ENCODE assay signal across 8 cellular contexts in genomic region chr9:78296208-78296892, GRCh38. TPM values are rescaled to one million over a fixed set of nuclear protein-coding genes. Genes with fewer than 3 reads are reported as not detected.
DNase-seq lines count a peak whose midpoint lies in the region; TF ChIP-seq lines count a peak whose summit lies in the region.

No MANE protein-coding gene starts in this region.

- peak overlapping the region; percentile 91 for H3K4me2 ChIP-seq in parathyroid adenoma (ENCODE audit: low read length)

- peaks cover 12 to 16% of the 10 kb centered on the region in 2 donors for H3K4me1 ChIP-seq in adrenal gland (replicated peaks in 1 of 2)
- peaks cover 27% of the 10 kb centered on the region for H3K4me1 ChIP-seq in left ventricle myocardium inferior
- no peaks in the 10 kb centered on the region for H3K4me1 ChIP-seq in parathyroid adenoma

- TF ChIP-seq CTCF in adrenal gland (IDR thresholded peaks at IDR 0.05) = no peak
- no peak for TF ChIP-seq CTCF in left ventricle myocardium inferior (IDR thresholded peaks at IDR 0.05; ENCODE audit: borderline replicate concordance)
- TF ChIP-seq CTCF in parathyroid adenoma (IDR thresholded peaks at IDR 0.05) = no peak
- TF ChIP-seq CTCF in GM10248 (IDR thresholded peaks at IDR 0.05; ENCODE audit: control extremely low read depth, extremely low read depth, low read depth, missing control alignments) = no peak

- no peaks in the 10 kb centered on the region for H3K36me3 ChIP-seq in adrenal gland (replicated peaks in 1 of 2)
- H3K36me3 ChIP-seq in left ventricle myocardium inferior = no peaks in the 10 kb centered on the region
- no peaks in the 10 kb centered on the region for H3K36me3 ChIP-seq in parathyroid adenoma (ENCODE audit: control insufficient read depth, insufficient read depth, low read length)

- H3K27me3 ChIP-seq in adrenal gland = no peaks in the 10 kb centered on the region
- H3K27me3 ChIP-seq in left ventricle myocardium inferior (ENCODE audit: low read depth) = peaks cover 73% of the 10 kb centered on the region
- no peaks in the 10 kb centered on the region for H3K27me3 ChIP-seq in parathyroid adenoma (ENCODE audit: control insufficient read depth, insufficient read depth, low read length)

- CTCF ChIA-PET in GM10248 (lab: Yijun Ruan, JAX) = interaction anchor here (0.7 to 3.6 kb wide), 3 partner anchors 14 to 19 kb away, joined by 4 to 11 read pairs (median 6); no protein-coding TSS in a partner anchor

- peak in 1 of 2 donors; percentile 35 for TF ChIP-seq POLR2A in adrenal gland (IDR thresholded peaks at IDR 0.05)

- intact Hi-C loops in adrenal gland (cut with DNase I) (no loop called here), left ventricle myocardium inferior (cut with micrococcal nuclease) (no loop called here)

- H3K9me3 ChIP-seq in adrenal gland (replicated peaks in 1 of 3) (no peaks in the 10 kb centered on the region), left ventricle myocardium inferior (replicated peaks) (no peaks in the 10 kb centered on the region), parathyroid adenoma (ENCODE audit: control insufficient read depth, low read length) (no peaks in the 10 kb centered on the region)

- POLR2A ChIA-PET in GM10248 (lab: Yijun Ruan, JAX) = no interaction called here

- H2AFZ ChIP-seq in parathyroid adenoma = peak overlapping the region; percentile 61

- H3K4me3 ChIP-seq in adrenal gland = peak overlapping the region in 3 of 4 donors; percentile 38 to 62 (median 56)
- H3K4me3 ChIP-seq in left ventricle myocardium inferior = peak overlapping the region; percentile 69
- peak overlapping the region; percentile 61 for H3K4me3 ChIP-seq in parathyroid adenoma (ENCODE audit: low read depth, low read length)

- H3K27ac ChIP-seq in adrenal gland (peak overlapping the region; percentile 77 to 89 (median 85)), left ventricle myocardium inferior (replicated peaks) (peak overlapping the region; percentile 46), parathyroid adenoma (peak overlapping the region; percentile 84)

- no peak overlapping the region for H3K9ac ChIP-seq in parathyroid adenoma

- 5 to 16% (median 5%) methylated on average over 20 to 32 of the region's 32 CpGs for WGBS in adrenal gland, 4 donors

- no peaks in the 10 kb centered on the region for H3K79me2 ChIP-seq in parathyroid adenoma

- peak; percentile 9 for DNase-seq in activated CD4-positive, alpha-beta T cell treated with anti-CD3 and anti-CD28 coated beads for 1 hour
- no peak for DNase-seq in activated CD4-positive, alpha-beta T cell treated with anti-CD3 and anti-CD28 coated beads, Interleukin-2, amount 50 U/mL, for 1 hour
- DNase-seq in NCI-H460 (ENCODE audit: extremely low read depth, low read depth) = peak; percentile 49
- peak; percentile 62 to 86 (median 81) for DNase-seq in adrenal gland
- peak; percentile 37 for DNase-seq in left ventricle myocardium inferior
- DNase-seq in GM10248 (ENCODE audit: extremely low spot score) = no peak
- no peak for DNase-seq in effector CD4-positive, alpha-beta T cell

RNA-seq across cellular contexts. Expression of gene PSAT1, which starts 0.6 kb away (rescaled TPM):
- total RNA-seq in NCI-H460 (2014; rRNA removed; shearing (Covaris generic)) = 501 and 549 TPM in 2 replicates
- 379 and 451 TPM in 2 replicates for polyA plus RNA-seq in NCI-H460 (2014; cell fraction: nucleus; rRNA removed)
- total RNA-seq in adrenal gland (100 to 1,000 TPM in 5 of 8 donors, 10 to 100 TPM in 3; 20.5 to 168 (median 102) TPM), left ventricle myocardium inferior (0.77 TPM)
- polyA plus RNA-seq in adrenal gland = 10 to 100 TPM; 31.7 to 47.2 (median 45.9) TPM

Comparison
In these comparisons a context has a peak if more than half of its experiments do, and no peak if none do; other contexts are left out.
1. DNase-seq: peak in activated CD4-positive, alpha-beta T cell treated with anti-CD3 and anti-CD28 coated beads for 1 hour (single experiment), NCI-H460 (single experiment), adrenal gland (7 of 7) and left ventricle myocardium inferior (single experiment); none in activated CD4-positive, alpha-beta T cell treated with anti-CD3 and anti-CD28 coated beads, Interleukin-2, amount 50 U/mL, for 1 hour (single experiment), GM10248 (single experiment) and effector CD4-positive, alpha-beta T cell (single experiment).
2. RNA of gene PSAT1, which starts 0.6 kb away (total RNA-seq): 501 to 549 TPM in NCI-H460 and 20.5 to 168 TPM in adrenal gland; 0.77 TPM in left ventricle myocardium inferior (single experiment); every median in the first group is over 10 times any median in the second.
3. Peak in every context shown above with its lines, with median percentiles within 50 percentile points of each other: H3K27ac ChIP-seq and H3K4me3 ChIP-seq.